In genomic region chr2:85242321-85242720, GRCh38 we compare ENCODE assay signal across 15 cellular contexts.
"Had no signal": no experiment of that assay in that cellular context is flagged by ENCODE, and none has a peak within 500 bp of the region (broad histone marks: within the 10 kb centered on the region; RNA-seq: fewer than 3 reads in every experiment).

No MANE protein-coding gene starts in this region.

- H3K9me3 Mint-ChIP-seq: dendritic cell treated with granulocyte-macrophage colony-stimulating factor and Interleukin-4, amounts not matched to agents 40 ng/mL and 50 ng/mL, for 4 days; immature natural killer cell; naive B cell had no signal

- H3K36me3 Mint-ChIP-seq: naive B cell had no signal

- ATAC-seq: gastroesophageal sphincter; stimulated activated naive CD8-positive, alpha-beta T cell treated with anti-CD3 and anti-CD28 coated beads, Interleukin-15, Interleukin-2, amounts not matched to agents 100 U/mL and 50 U/mL, for 24 hours had no signal

- H3K4me1 Mint-ChIP-seq: immature natural killer cell, naive B cell had no signal

- DNase-seq: cerebellar nuclear complex; esophagus squamous epithelium; foreskin fibroblast; glutamatergic neuron; immature natural killer cell; left lung; mesenchymal stem cell; naive B cell; small intestine; stimulated activated CD4-positive, alpha-beta T cell treated with anti-CD3 and anti-CD28 coated beads, Interleukin-2, amount 100 ng/mL, for 48 hours; stimulated activated naive CD8-positive, alpha-beta T cell treated with anti-CD3 and anti-CD28 coated beads, Interleukin-15, Interleukin-2, amounts not matched to agents 100 U/mL and 50 U/mL, for 24 hours had no signal

- FAIRE-seq: colon, keratinocyte, small intestine had no signal

- H3K4me3 Mint-ChIP-seq: dendritic cell treated with granulocyte-macrophage colony-stimulating factor and Interleukin-4, amounts not matched to agents 40 ng/mL and 50 ng/mL, for 4 days; immature natural killer cell had no signal

- H3K27ac Mint-ChIP-seq: dendritic cell treated with granulocyte-macrophage colony-stimulating factor and Interleukin-4, amounts not matched to agents 40 ng/mL and 50 ng/mL, for 4 days; immature natural killer cell had no signal
